15 cellular contexts compared by ENCODE assay signal in genomic region chr1:231663211-231663792, GRCh38. TPM values are rescaled to one million over a fixed set of nuclear protein-coding genes. Genes with fewer than 3 reads are reported as not detected.
DNase-seq lines count a peak whose midpoint lies in the region; TF ChIP-seq lines count a peak whose summit lies in the region.
"Had no signal": no experiment of that assay in that cellular context is flagged by ENCODE, and none has a peak within 500 bp of the region (broad histone marks: within the 10 kb centered on the region; RNA-seq: fewer than 3 reads in every experiment).

No MANE protein-coding gene starts in this region.

- no peaks in the 10 kb centered on the region for H3K36me3 ChIP-seq in esophagus squamous epithelium

- no peak for TF ChIP-seq CTCF in esophagus squamous epithelium (IDR thresholded peaks at IDR 0.05)

- WGBS in esophagus squamous epithelium, 2 donors: 81% methylated on average over 2 of the region's 2 CpGs

- peak; percentile 64 for DNase-seq in COLO829 (ENCODE audit: low spot score)
- peak; percentile 56 for DNase-seq in KBM-7
- peak; percentile 18 for DNase-seq in SK-MEL-5 (ENCODE audit: low read depth, low spot score)
- DNase-seq in foreskin melanocyte: peak; percentile 22
- no peak for DNase-seq in inferior parietal cortex (ENCODE audit: extremely low spot score)
- DNase-seq in iPS-NIHi7 (ENCODE audit: extremely low spot score): no peak
- DNase-seq in NCI-H1417 (lab: John Stamatoyannopoulos, UW): no peak
- DNase-seq in esophagus squamous epithelium (lab: John Stamatoyannopoulos, UW): no peak
- DNase-seq: activated CD4-positive, alpha-beta T cell treated with anti-CD3 and anti-CD28 coated beads for 4 hours; activated T-cell treated with anti-CD3 and anti-CD28 coated beads, Interleukin-2, amount 50 U/mL, for 48 hours; DND-41; PC-3; stimulated activated CD8-positive, alpha-beta memory T cell treated with anti-CD3 and anti-CD28 coated beads, Interleukin-4, amount 100 ng/mL, for 48 hours had no signal

- no peak overlapping the region for H3K27ac ChIP-seq in esophagus squamous epithelium
- H3K27ac ChIP-seq: KMS-11, parathyroid adenoma had no signal

- no peak for TF ChIP-seq POLR2A in esophagus squamous epithelium (IDR thresholded peaks at IDR 0.05)

- H3K4me3 ChIP-seq in esophagus squamous epithelium: no peak overlapping the region

- no peaks in the 10 kb centered on the region for H3K4me1 ChIP-seq in esophagus squamous epithelium
- H3K4me1 ChIP-seq: parathyroid adenoma had no signal

- H3K27me3 ChIP-seq in esophagus squamous epithelium: no peaks in the 10 kb centered on the region

- intact Hi-C loops in esophagus squamous epithelium (cut with DNase I): no loop called here

- in situ Hi-C loops in KBM-7 (cut with MboI; ENCODE audit: low pct_unique_long_range_greater_than_20kb, low sequenced_read_pairs) (no loop called here), SK-MEL-5 (cut with HindIII; ENCODE audit: low pct_unique_long_range_greater_than_20kb, low sequenced_read_pairs) (no loop called here)

- peaks cover 0 to 7% (median 0%) of the 10 kb centered on the region in 3 donors for H3K9me3 ChIP-seq in esophagus squamous epithelium

RNA-seq across cellular contexts. Expression of gene DISC1, which starts 36.7 kb away (rescaled TPM):
- 4.8 and 5.4 TPM in 2 replicates for total RNA-seq in SK-MEL-5 (2014; rRNA removed; shearing (Covaris generic))
- polyA plus RNA-seq in SK-MEL-5 (2015; cell fraction: cytosol; rRNA removed): 2.3 and 4.2 TPM in 2 replicates
- polyA plus RNA-seq in SK-MEL-5 (2015; cell fraction: nucleus; rRNA removed): 3.9 and 7.5 TPM in 2 replicates
- 10 to 100 TPM in 1 of 4 donors, 1 to 10 TPM in 3; 3.3 to 11.4 (median 4.2) TPM for total RNA-seq in esophagus squamous epithelium

Comparison
In these comparisons a context has a peak if more than half of its experiments do, and no peak if none do; other contexts are left out.
1. DNase-seq: peak in COLO829 (single experiment), KBM-7 (single experiment), SK-MEL-5 (single experiment) and foreskin melanocyte (single experiment); none in inferior parietal cortex (single experiment), iPS-NIHi7 (single experiment), NCI-H1417 (0 of 3) and esophagus squamous epithelium (single experiment).